7 cellular contexts compared by ENCODE assay signal in the genomic region with DNA sequence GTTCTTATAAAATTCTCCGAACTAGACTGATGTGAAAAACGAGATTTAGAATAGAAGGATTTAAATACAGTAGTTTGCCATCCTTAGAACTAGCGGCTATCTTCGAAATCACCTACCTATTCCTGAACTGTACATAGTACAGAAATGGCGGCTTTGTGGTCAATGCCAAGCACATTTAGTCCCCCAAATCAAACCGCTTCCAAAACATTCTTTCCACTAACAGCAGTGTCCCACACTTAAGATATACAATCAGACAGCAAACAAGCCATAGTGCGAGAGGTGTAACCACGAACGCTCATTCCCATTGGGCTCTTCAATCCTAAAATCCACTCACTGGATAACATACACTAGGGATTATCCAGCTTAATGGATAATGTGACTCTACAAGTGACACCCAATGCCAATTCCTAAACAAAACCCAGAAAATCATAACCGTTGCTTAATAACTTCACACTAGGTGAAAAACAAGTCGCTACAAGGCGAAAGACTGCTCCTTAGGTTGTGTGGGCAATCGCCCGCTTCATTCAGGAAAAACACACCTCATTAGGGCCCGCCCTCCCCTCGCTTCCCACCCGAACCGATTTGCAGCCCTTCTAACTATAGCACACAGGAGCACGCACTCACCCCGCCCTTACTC.
DNase-seq lines count a peak whose midpoint lies in the region; TF ChIP-seq lines count a peak whose summit lies in the region.

No MANE protein-coding gene starts in this region.

- H3K4me3 ChIP-seq in GM12875 (ENCODE audit: low read depth, low read length): peak overlapping the region; percentile 84
- H3K4me3 ChIP-seq in astrocyte of the cerebellum (ENCODE audit: low read depth, low read length): peak overlapping the region; percentile 66

- TF ChIP-seq CTCF in GM12875 (IDR thresholded peaks at IDR 0.05; ENCODE audit: borderline replicate concordance, insufficient read depth, low read depth, low read length) (no peak), astrocyte of the cerebellum (IDR thresholded peaks at IDR 0.05; ENCODE audit: low read depth, low read length, missing control alignments) (no peak)

- peak overlapping the region; percentile 99 for H3K27ac ChIP-seq in substantia nigra (ENCODE audit: low read depth, low read length, poor library complexity, severe bottlenecking)

- DNase-seq in NCI-H2227 (lab: John Stamatoyannopoulos, UW; ENCODE audit: unreplicated experiment): peak; percentile 91
- DNase-seq in astrocyte of the cerebellum (ENCODE audit: low read depth): no peak
- DNase-seq in iris pigment epithelial cell (ENCODE audit: low read depth): peak; percentile 31
- DNase-seq in substantia nigra (lab: John Stamatoyannopoulos, UW): peak in 1 of 49 donors; percentile 13
- DNase-seq in activated CD4-positive, alpha-beta T cell treated with anti-CD3 and anti-CD28 coated beads, Interleukin-2, amount 50 U/mL, for 4 hours: no peak
- no peak for DNase-seq in NCI-H446 (lab: John Stamatoyannopoulos, UW)

- in situ Hi-C loops in astrocyte of the cerebellum (cut with HindIII; ENCODE audit: low sequenced_read_pairs): no loop called here

Comparison
In these comparisons a context has a peak if more than half of its experiments do, and no peak if none do; other contexts are left out.
1. DNase-seq: peak in NCI-H2227 (single experiment) and iris pigment epithelial cell (single experiment); none in astrocyte of the cerebellum (single experiment), activated CD4-positive, alpha-beta T cell treated with anti-CD3 and anti-CD28 coated beads, Interleukin-2, amount 50 U/mL, for 4 hours (0 of 2) and NCI-H446 (0 of 2).